1 cellular context compared by ENCODE assay signal in genomic region chr22:31107206-31108118, GRCh38.
TF ChIP-seq lines count a peak whose summit lies in the region.

Gene SELENOM, minus strand, starts transcription at chr22:31107568. Its CDS starts 63 bp downstream, at chr22:31107505.

TF ChIP-seq in HEK293, 187 proteins besides CTCF, POLR2A, EP300 and RAD21 (continued from another document and continues in another):
- TF ChIP-seq TSHZ1 (tag by site-specific recombination; IDR thresholded peaks at IDR 0.05; ENCODE audit: borderline replicate concordance) (no peak), PRDM2 (tag by site-specific recombination; IDR thresholded peaks at IDR 0.05; ENCODE audit: borderline replicate concordance) (no peak), SP3 (tag by site-specific recombination; IDR thresholded peaks at IDR 0.05) (peak; percentile 78), ZNF266 (tag by site-specific recombination; IDR thresholded peaks at IDR 0.05; ENCODE audit: low read depth) (no peak), KLF10 (tag by site-specific recombination; IDR thresholded peaks at IDR 0.05) (peak; percentile 55), ZNF202 (tag by site-specific recombination; IDR thresholded peaks at IDR 0.05; ENCODE audit: borderline replicate concordance) (no peak), ZIC2 (tag by site-specific recombination; IDR thresholded peaks at IDR 0.05) (peak; percentile 89), ZNF529 (tag by site-specific recombination; IDR thresholded peaks at IDR 0.05; ENCODE audit: insufficient replicate concordance) (no peak), ZNF155 (tag by site-specific recombination; IDR thresholded peaks at IDR 0.05) (no peak), ZNF747 (tag by site-specific recombination; IDR thresholded peaks at IDR 0.05) (no peak), SCRT2 (tag by site-specific recombination; IDR thresholded peaks at IDR 0.05) (peak; percentile 96), WT1 (tag by site-specific recombination; IDR thresholded peaks at IDR 0.05) (peak; percentile 71), GLIS2 (tag by site-specific recombination; IDR thresholded peaks at IDR 0.05) (peak; percentile 95), ZNF660 (tag by site-specific recombination; IDR thresholded peaks at IDR 0.05) (peak; percentile 53; the same call in 1 of the 2 replicates), ZNF140 (tag by site-specific recombination; IDR thresholded peaks at IDR 0.05) (no peak), ZNF398 (tag by site-specific recombination; IDR thresholded peaks at IDR 0.05) (no peak), ZNF837 (tag by site-specific recombination; IDR thresholded peaks at IDR 0.05) (no peak), GLIS1 (tag by site-specific recombination; IDR thresholded peaks at IDR 0.05) (peak; percentile 90), ZBTB1 (tag by site-specific recombination; IDR thresholded peaks at IDR 0.05) (no peak), SALL2 (tag by site-specific recombination; IDR thresholded peaks at IDR 0.05; ENCODE audit: borderline replicate concordance) (no peak), ZNF558 (tag by site-specific recombination; IDR thresholded peaks at IDR 0.05) (peak; percentile 15; the same call in 1 of the 2 replicates), OVOL3 (tag by site-specific recombination; IDR thresholded peaks at IDR 0.05) (no peak), ZNF521 (tag by site-specific recombination; IDR thresholded peaks at IDR 0.05) (no peak), KLF1 (tag by site-specific recombination; IDR thresholded peaks at IDR 0.05) (peak; percentile 81), ZNF148 (tag by site-specific recombination; IDR thresholded peaks at IDR 0.05; ENCODE audit: borderline replicate concordance) (no peak), ZSCAN5A (tag by site-specific recombination; IDR thresholded peaks at IDR 0.05) (no peak), ZNF488 (tag by site-specific recombination; IDR thresholded peaks at IDR 0.05) (no peak), HOXC10 (CRISPR knock-in tag; IDR thresholded peaks at IDR 0.05) (no peak), ZNF629 (tag by site-specific recombination; IDR thresholded peaks at IDR 0.05) (peak; percentile 62; the same call in 1 of the 2 replicates), SP7 (tag by site-specific recombination; IDR thresholded peaks at IDR 0.05) (peak; percentile 40; the same call in 1 of the 2 replicates), ZNF24 (tag by site-specific recombination; IDR thresholded peaks at IDR 0.05) (no peak; the same call in 1 of the 2 replicates), ZNF184 (tag by site-specific recombination; IDR thresholded peaks at IDR 0.05) (no peak), TCF7L2 (IDR thresholded peaks at IDR 0.05; ENCODE audit: borderline replicate concordance, low read depth, low read length) (no peak), ZFP41 (tag by site-specific recombination; IDR thresholded peaks at IDR 0.05; ENCODE audit: borderline replicate concordance) (no peak), OSR2 (tag by site-specific recombination; IDR thresholded peaks at IDR 0.05) (no peak), ZBTB48 (tag by site-specific recombination; IDR thresholded peaks at IDR 0.05) (peak; percentile 46), ZFP37 (tag by site-specific recombination; IDR thresholded peaks at IDR 0.05) (no peak), ZNF544 (tag by site-specific recombination; IDR thresholded peaks at IDR 0.05) (no peak), ZNF223 (tag by site-specific recombination; IDR thresholded peaks at IDR 0.05) (no peak), ZNF366 (tag by site-specific recombination; conservative IDR thresholded peaks at IDR 0.05) (peak; percentile 84), ZNF664 (tag by site-specific recombination; IDR thresholded peaks at IDR 0.05) (no peak), ZNF48 (tag by site-specific recombination; IDR thresholded peaks at IDR 0.05) (no peak), KLF17 (tag by site-specific recombination; IDR thresholded peaks at IDR 0.05) (peak; percentile 52; the same call in 1 of the 2 replicates), SP2 (tag by site-specific recombination; IDR thresholded peaks at IDR 0.05) (peak; percentile 78), PRDM4 (tag by site-specific recombination; IDR thresholded peaks at IDR 0.05) (no peak), ZNF248 (tag by site-specific recombination; IDR thresholded peaks at IDR 0.05) (no peak), ZNF239 (tag by site-specific recombination; IDR thresholded peaks at IDR 0.05) (no peak), ZBTB21 (tag by site-specific recombination; IDR thresholded peaks at IDR 0.05) (no peak)
